Comparison of ENCODE assay signal across 1 cellular context in genomic region chr2:113791697-113792590, GRCh38.
TF ChIP-seq lines count a peak whose summit lies in the region.

No MANE protein-coding gene starts in this region.

TF ChIP-seq in GM12878, 131 proteins besides CTCF, POLR2A, EP300 and RAD21 (continued from another document):
- TF ChIP-seq, protein P1, sequence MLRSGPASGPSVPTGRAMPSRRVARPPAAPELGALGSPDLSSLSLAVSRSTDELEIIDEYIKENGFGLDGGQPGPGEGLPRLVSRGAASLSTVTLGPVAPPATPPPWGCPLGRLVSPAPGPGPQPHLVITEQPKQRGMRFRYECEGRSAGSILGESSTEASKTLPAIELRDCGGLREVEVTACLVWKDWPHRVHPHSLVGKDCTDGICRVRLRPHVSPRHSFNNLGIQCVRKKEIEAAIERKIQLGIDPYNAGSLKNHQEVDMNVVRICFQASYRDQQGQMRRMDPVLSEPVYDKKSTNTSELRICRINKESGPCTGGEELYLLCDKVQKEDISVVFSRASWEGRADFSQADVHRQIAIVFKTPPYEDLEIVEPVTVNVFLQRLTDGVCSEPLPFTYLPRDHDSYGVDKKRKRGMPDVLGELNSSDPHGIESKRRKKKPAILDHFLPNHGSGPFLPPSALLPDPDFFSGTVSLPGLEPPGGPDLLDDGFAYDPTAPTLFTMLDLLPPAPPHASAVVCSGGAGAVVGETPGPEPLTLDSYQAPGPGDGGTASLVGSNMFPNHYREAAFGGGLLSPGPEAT (IDR thresholded peaks at IDR 0.05; ENCODE audit: low read depth) = peak; percentile 89
- TF ChIP-seq, protein P2, sequence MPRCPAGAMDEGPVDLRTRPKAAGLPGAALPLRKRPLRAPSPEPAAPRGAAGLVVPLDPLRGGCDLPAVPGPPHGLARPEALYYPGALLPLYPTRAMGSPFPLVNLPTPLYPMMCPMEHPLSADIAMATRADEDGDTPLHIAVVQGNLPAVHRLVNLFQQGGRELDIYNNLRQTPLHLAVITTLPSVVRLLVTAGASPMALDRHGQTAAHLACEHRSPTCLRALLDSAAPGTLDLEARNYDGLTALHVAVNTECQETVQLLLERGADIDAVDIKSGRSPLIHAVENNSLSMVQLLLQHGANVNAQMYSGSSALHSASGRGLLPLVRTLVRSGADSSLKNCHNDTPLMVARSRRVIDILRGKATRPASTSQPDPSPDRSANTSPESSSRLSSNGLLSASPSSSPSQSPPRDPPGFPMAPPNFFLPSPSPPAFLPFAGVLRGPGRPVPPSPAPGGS (IDR thresholded peaks at IDR 0.05; ENCODE audit: borderline replicate concordance, insufficient read depth, low read depth, low read length, poor library complexity, severe bottlenecking) = no peak
- TF ChIP-seq MTA3 (IDR thresholded peaks at IDR 0.05; ENCODE audit: borderline replicate concordance, low read length) (0 out of 2 replicates have a peak, but pooled peaks have one; percentile 38), TARDBP (IDR thresholded peaks at IDR 0.05; ENCODE audit: borderline replicate concordance) (no peak), ZNF592 (IDR thresholded peaks at IDR 0.05) (peak; percentile 74; the same call in 1 of the 2 replicates), PAX8 (IDR thresholded peaks at IDR 0.05) (no peak), CUX1 (IDR thresholded peaks at IDR 0.05; ENCODE audit: insufficient replicate concordance, low read depth, low read length) (no peak), DPF2 (IDR thresholded peaks at IDR 0.05) (peak; percentile 84; the same call in 1 of the 2 replicates), EGR1 (IDR thresholded peaks at IDR 0.05; ENCODE audit: borderline replicate concordance in 1 of 2, low read depth in 2 of 2, low read length in 2 of 2) (no peak), ZSCAN29 (IDR thresholded peaks at IDR 0.05) (no peak), BACH1 (IDR thresholded peaks at IDR 0.05; ENCODE audit: borderline replicate concordance) (no peak; the same call in 1 of the 2 replicates), TCF12 (IDR thresholded peaks at IDR 0.05; ENCODE audit: low read depth, low read length) (no peak), ATF3 (IDR thresholded peaks at IDR 0.05; ENCODE audit: borderline replicate concordance, extremely low read depth, low read depth, low read length) (no peak), RFX5 (IDR thresholded peaks at IDR 0.05; ENCODE audit: low read depth, low read length) (no peak), GABPA (IDR thresholded peaks at IDR 0.05; ENCODE audit: low read depth) (no peak), FOXM1 (IDR thresholded peaks at IDR 0.05; ENCODE audit: low read depth, low read length) (peak; percentile 36; the same call in 1 of the 2 replicates), CBX5 (IDR thresholded peaks at IDR 0.05; ENCODE audit: low read depth) (no peak), ESRRA (IDR thresholded peaks at IDR 0.05; ENCODE audit: low read length) (no peak), USF2 (IDR thresholded peaks at IDR 0.05; ENCODE audit: borderline replicate concordance, low read depth, low read length) (no peak), ETV6 (conservative IDR thresholded peaks at IDR 0.05 in 1 of 2, IDR thresholded peaks at IDR 0.05 in 1 of 2; ENCODE audit: borderline replicate concordance in 1 of 2, low read depth in 1 of 2) (peak in 1 of 2 experiments; percentile 61; a peak in 1 of 4 replicates), NR2C1 (IDR thresholded peaks at IDR 0.05) (no peak), PML (IDR thresholded peaks at IDR 0.05; ENCODE audit: low read length) (0 out of 2 replicates have a peak, but pooled peaks have one; percentile 37), ZZZ3 (IDR thresholded peaks at IDR 0.05; ENCODE audit: control insufficient read depth, insufficient read length, low read depth) (no peak), TAF1 (IDR thresholded peaks at IDR 0.05; ENCODE audit: borderline replicate concordance, low read depth, low read length) (no peak), EZH2 (IDR thresholded peaks at IDR 0.05; ENCODE audit: borderline replicate concordance, control insufficient read depth, low read depth, low read length) (no peak), BMI1 (IDR thresholded peaks at IDR 0.05; ENCODE audit: borderline replicate concordance) (peak; percentile 44; the same call in 1 of the 2 replicates), FOS (IDR thresholded peaks at IDR 0.05; ENCODE audit: borderline replicate concordance, extremely low read depth, insufficient read length) (no peak)
- TF ChIP-seq, protein P3, sequence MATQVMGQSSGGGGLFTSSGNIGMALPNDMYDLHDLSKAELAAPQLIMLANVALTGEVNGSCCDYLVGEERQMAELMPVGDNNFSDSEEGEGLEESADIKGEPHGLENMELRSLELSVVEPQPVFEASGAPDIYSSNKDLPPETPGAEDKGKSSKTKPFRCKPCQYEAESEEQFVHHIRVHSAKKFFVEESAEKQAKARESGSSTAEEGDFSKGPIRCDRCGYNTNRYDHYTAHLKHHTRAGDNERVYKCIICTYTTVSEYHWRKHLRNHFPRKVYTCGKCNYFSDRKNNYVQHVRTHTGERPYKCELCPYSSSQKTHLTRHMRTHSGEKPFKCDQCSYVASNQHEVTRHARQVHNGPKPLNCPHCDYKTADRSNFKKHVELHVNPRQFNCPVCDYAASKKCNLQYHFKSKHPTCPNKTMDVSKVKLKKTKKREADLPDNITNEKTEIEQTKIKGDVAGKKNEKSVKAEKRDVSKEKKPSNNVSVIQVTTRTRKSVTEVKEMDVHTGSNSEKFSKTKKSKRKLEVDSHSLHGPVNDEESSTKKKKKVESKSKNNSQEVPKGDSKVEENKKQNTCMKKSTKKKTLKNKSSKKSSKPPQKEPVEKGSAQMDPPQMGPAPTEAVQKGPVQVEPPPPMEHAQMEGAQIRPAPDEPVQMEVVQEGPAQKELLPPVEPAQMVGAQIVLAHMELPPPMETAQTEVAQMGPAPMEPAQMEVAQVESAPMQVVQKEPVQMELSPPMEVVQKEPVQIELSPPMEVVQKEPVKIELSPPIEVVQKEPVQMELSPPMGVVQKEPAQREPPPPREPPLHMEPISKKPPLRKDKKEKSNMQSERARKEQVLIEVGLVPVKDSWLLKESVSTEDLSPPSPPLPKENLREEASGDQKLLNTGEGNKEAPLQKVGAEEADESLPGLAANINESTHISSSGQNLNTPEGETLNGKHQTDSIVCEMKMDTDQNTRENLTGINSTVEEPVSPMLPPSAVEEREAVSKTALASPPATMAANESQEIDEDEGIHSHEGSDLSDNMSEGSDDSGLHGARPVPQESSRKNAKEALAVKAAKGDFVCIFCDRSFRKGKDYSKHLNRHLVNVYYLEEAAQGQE (IDR thresholded peaks at IDR 0.05; ENCODE audit: low read depth, low read length) = no peak
- TF ChIP-seq, protein P4, sequence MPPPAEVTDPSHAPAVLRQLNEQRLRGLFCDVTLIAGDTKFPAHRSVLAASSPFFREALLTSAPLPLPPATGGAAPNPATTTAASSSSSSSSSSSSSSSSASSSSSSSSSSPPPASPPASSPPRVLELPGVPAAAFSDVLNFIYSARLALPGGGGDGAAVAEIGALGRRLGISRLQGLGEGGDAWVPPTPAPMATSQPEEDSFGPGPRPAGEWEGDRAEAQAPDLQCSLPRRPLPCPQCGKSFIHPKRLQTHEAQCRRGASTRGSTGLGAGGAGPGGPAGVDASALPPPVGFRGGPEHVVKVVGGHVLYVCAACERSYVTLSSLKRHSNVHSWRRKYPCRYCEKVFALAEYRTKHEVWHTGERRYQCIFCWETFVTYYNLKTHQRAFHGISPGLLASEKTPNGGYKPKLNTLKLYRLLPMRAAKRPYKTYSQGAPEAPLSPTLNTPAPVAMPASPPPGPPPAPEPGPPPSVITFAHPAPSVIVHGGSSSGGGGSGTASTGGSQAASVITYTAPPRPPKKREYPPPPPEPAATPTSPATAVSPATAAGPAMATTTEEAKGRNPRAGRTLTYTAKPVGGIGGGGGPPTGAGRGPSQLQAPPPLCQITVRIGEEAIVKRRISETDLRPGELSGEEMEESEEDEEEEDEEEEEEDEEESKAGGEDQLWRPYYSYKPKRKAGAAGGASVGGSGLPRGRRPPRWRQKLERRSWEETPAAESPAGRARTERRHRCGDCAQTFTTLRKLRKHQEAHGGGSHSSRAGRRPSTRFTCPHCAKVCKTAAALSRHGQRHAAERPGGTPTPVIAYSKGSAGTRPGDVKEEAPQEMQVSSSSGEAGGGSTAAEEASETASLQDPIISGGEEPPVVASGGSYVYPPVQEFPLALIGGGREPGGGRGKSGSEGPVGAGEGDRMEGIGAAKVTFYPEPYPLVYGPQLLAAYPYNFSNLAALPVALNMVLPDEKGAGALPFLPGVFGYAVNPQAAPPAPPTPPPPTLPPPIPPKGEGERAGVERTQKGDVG (CRISPR knock-in tag; IDR thresholded peaks at IDR 0.05) = no peak
- TF ChIP-seq, protein P5, sequence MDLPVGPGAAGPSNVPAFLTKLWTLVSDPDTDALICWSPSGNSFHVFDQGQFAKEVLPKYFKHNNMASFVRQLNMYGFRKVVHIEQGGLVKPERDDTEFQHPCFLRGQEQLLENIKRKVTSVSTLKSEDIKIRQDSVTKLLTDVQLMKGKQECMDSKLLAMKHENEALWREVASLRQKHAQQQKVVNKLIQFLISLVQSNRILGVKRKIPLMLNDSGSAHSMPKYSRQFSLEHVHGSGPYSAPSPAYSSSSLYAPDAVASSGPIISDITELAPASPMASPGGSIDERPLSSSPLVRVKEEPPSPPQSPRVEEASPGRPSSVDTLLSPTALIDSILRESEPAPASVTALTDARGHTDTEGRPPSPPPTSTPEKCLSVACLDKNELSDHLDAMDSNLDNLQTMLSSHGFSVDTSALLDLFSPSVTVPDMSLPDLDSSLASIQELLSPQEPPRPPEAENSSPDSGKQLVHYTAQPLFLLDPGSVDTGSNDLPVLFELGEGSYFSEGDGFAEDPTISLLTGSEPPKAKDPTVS (IDR thresholded peaks at IDR 0.05; ENCODE audit: low read depth, low read length) = no peak
